Comparison of ENCODE assay signal across 8 cellular contexts in the genomic region with DNA sequence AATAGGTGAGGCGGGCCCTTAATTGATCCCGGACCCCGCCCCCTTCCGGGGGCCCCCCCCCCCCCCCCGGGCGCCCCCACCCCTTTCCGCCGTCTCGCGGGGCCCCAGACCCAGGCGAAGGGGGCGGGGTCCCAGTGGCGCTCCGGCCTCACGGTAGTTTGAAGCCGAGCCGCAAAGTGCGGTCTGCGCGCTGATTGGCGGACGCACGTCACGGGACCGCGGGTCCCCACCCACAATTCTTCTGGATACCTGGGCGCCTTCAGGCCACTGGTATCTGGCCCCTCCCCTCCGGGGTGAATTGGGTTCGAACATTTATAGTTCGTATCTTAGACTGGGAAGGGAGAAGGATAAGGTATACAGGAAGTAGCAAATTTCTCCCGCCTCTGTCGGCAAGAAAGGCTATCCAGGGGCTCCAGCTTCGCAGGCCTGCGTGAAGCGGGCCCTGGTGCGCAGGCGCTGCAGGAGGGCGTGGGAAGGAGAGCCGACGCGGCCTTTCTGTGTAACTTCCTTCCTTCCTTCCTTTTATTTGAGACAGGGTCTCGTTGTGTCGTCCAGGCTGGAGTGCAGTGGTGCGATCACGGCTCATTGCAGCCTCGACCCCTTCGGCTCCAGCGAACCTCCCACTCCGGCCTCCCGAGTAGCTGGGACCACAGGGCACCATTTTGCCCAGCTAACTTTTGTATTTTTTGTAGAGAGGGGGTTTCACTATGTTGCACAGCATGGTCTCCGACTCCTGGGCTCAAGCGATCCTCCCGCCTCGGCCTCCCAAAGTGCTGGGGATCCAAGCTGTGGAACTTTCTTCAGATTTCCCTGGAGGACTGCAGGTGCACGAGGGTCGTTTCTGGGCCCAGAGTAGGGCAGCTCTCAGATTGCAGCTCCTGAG. TPM values are rescaled to one million over a fixed set of nuclear protein-coding genes. Genes with fewer than 3 reads are reported as not detected.
DNase-seq lines count a peak whose midpoint lies in the region; ATAC-seq and TF ChIP-seq lines count a peak whose summit lies in the region.

No MANE protein-coding gene starts in this region.

- TF ChIP-seq EP300 in Ishikawa (IDR thresholded peaks at IDR 0.05; ENCODE audit: borderline replicate concordance), result no peak

- DNase-seq in DMS153 (lab: John Stamatoyannopoulos, UW), result peak; percentile 93
- DNase-seq in OCI-M2 (lab: John Stamatoyannopoulos, UW; ENCODE audit: unreplicated experiment), result peak; percentile 99
- DNase-seq in activated T-cell treated with anti-CD3 and anti-CD28 coated beads, Interleukin-2, amount 50 U/mL, for 1 hour, result peak; percentile 97
- DNase-seq in stimulated activated CD8-positive, alpha-beta memory T cell treated with anti-CD3 and anti-CD28 coated beads, Interleukin-4, amount 100 ng/mL, for 48 hours, result peak; percentile 98

- H3K27me3 ChIP-seq in esophagus (ENCODE audit: control insufficient read depth in 1 of 2, insufficient read depth in 2 of 2, low read length in 2 of 2) (no peaks in the 10 kb centered on the region), mucosa of stomach (ENCODE audit: control insufficient read depth, insufficient read depth, low read length) (no peaks in the 10 kb centered on the region)

- H3K4me1 ChIP-seq in esophagus (ENCODE audit: control insufficient read depth in 2 of 2, insufficient read depth in 2 of 2, low read length in 1 of 2), result peaks cover 0 to 2% of the 10 kb centered on the region in 2 donors
- peaks cover 25% of the 10 kb centered on the region for H3K4me1 ChIP-seq in mucosa of stomach (ENCODE audit: control insufficient read depth, insufficient read depth, low read length)

- H3K9me3 ChIP-seq in esophagus (ENCODE audit: control insufficient read depth in 2 of 2, insufficient read depth in 1 of 2, low read depth in 1 of 2, low read length in 1 of 2) (no peaks in the 10 kb centered on the region), mucosa of stomach (ENCODE audit: control insufficient read depth, low read length) (no peaks in the 10 kb centered on the region)

- TF ChIP-seq RAD21 in Ishikawa (IDR thresholded peaks at IDR 0.05; ENCODE audit: low read depth), result no peak

- H3K27ac ChIP-seq in esophagus (ENCODE audit: low read depth in 2 of 2, low read length in 1 of 2), result peak overlapping the region; percentile 94 to 99

- H3K36me3 ChIP-seq in esophagus (ENCODE audit: control insufficient read depth in 2 of 2, insufficient read depth in 2 of 2, low read length in 1 of 2) (no peaks in the 10 kb centered on the region), mucosa of stomach (ENCODE audit: control insufficient read depth, insufficient read depth, low read length) (no peaks in the 10 kb centered on the region)

- H3K9ac ChIP-seq in mucosa of stomach (ENCODE audit: low read length), result peak overlapping the region; percentile 88

- H3K4me3 ChIP-seq in esophagus (ENCODE audit: low read depth in 1 of 2, low read length in 2 of 2), result peak overlapping the region; percentile 57 to 85
- H3K4me3 ChIP-seq in mucosa of stomach (ENCODE audit: low read length), result peak overlapping the region; percentile 48

- peak; percentile 83 for ATAC-seq in GM21619 (IDR thresholded peaks at IDR 0.05; ENCODE audit: unreplicated experiment)

- WGBS in esophagus, 2 donors, result 5 to 6% methylated on average over 40 to 51 of the region's 56 CpGs

TF ChIP-seq in Ishikawa, 13 proteins besides CTCF, POLR2A, EP300 and RAD21:
- no peak; the same call in 1 of the 2 replicates for TF ChIP-seq ZBTB7A (IDR thresholded peaks at IDR 0.05; ENCODE audit: low read depth)
- TF ChIP-seq TCF12 (IDR thresholded peaks at IDR 0.05; ENCODE audit: low read depth), result no peak
- TF ChIP-seq CREB1 (IDR thresholded peaks at IDR 0.05; ENCODE audit: low read depth), result peak; percentile 33; the same call in 1 of the 2 replicates
- TF ChIP-seq MAX (IDR thresholded peaks at IDR 0.05), result peak; percentile 45
- no peak for TF ChIP-seq TAF1 (IDR thresholded peaks at IDR 0.05; ENCODE audit: low read depth)
- TF ChIP-seq, protein P1, sequence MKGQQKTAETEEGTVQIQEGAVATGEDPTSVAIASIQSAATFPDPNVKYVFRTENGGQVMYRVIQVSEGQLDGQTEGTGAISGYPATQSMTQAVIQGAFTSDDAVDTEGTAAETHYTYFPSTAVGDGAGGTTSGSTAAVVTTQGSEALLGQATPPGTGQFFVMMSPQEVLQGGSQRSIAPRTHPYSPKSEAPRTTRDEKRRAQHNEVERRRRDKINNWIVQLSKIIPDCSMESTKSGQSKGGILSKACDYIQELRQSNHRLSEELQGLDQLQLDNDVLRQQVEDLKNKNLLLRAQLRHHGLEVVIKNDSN (IDR thresholded peaks at IDR 0.05), result peak; percentile 96
- TF ChIP-seq TEAD4 (IDR thresholded peaks at IDR 0.05), result no peak

RNA-seq across cellular contexts. Expression of gene HMGN1, which starts 0.6 kb away (rescaled TPM):
- polyA plus RNA-seq in esophagus, result 100 to 1,000 TPM; 148 to 171 TPM

RNA-seq across cellular contexts. Expression of gene BRWD1, which starts 36.0 kb away (rescaled TPM):
- 1 to 10 TPM; 7.1 to 8.3 TPM for polyA plus RNA-seq in esophagus

Comparison
In these comparisons a context has a peak if more than half of its experiments do, and no peak if none do; other contexts are left out.
1. Peak in every context shown above with its lines: DNase-seq, ATAC-seq, H3K4me3 ChIP-seq and H3K27ac ChIP-seq.